8 cellular contexts compared by ENCODE assay signal in genomic region chr11:28529540-28530410, GRCh38.
DNase-seq lines count a peak whose midpoint lies in the region; ATAC-seq and TF ChIP-seq lines count a peak whose summit lies in the region.

No MANE protein-coding gene starts in this region.

- ATAC-seq in HG03565 (IDR thresholded peaks at IDR 0.05; ENCODE audit: unreplicated experiment): no peak
- ATAC-seq in HG02884 (IDR thresholded peaks at IDR 0.05; ENCODE audit: unreplicated experiment): no peak

- no peak for TF ChIP-seq POLR2A in uterus (IDR thresholded peaks at IDR 0.05)

- DNase-seq in GM06990 (ENCODE audit: extremely low read depth, insufficient read length) (peak; percentile 1), Kasumi-1 (lab: John Stamatoyannopoulos, UW) (peak; percentile 43 to 55), SKM-1 treated with dmso at 0.1 percent for 144 hours (lab: John Stamatoyannopoulos, UW; ENCODE audit: unreplicated experiment) (peak; percentile 14), iPS DF 4.7 (ENCODE audit: extremely low read depth, low spot score) (peak; percentile 25), uterus (no peak)
- DNase-seq in activated effector memory CD4-positive, alpha-beta T cell treated with anti-CD3 and anti-CD28 coated beads, Interleukin-2, amount 50 U/mL, for 16 hours: no peak

- intact Hi-C loops in uterus (cut with DNase I; ENCODE audit: low total_unique reads): no loop called here

- H3K36me3 ChIP-seq in GM06990 (ENCODE audit: control insufficient read depth, insufficient read depth, low read length) (no peaks in the 10 kb centered on the region), uterus (no peaks in the 10 kb centered on the region)

- H3K4me3 ChIP-seq in GM06990 (replicated peaks; ENCODE audit: low read depth, low read length) (no peak overlapping the region), uterus (no peak overlapping the region)

- no peaks in the 10 kb centered on the region for H3K4me1 ChIP-seq in uterus

- H3K27ac ChIP-seq in uterus: no peak overlapping the region

- H3K9me3 ChIP-seq in uterus: no peaks in the 10 kb centered on the region

- H3K27me3 ChIP-seq in GM06990 (replicated peaks; ENCODE audit: control insufficient read depth, insufficient read depth, low read length) (no peaks in the 10 kb centered on the region), uterus (no peaks in the 10 kb centered on the region)

- TF ChIP-seq CTCF in GM06990 (IDR thresholded peaks at IDR 0.05; ENCODE audit: insufficient read depth, low read length, poor library complexity, severe bottlenecking) (peak; percentile 31), uterus (IDR thresholded peaks at IDR 0.05) (no peak)

Comparison
In these comparisons a context has a peak if more than half of its experiments do, and no peak if none do; other contexts are left out.
1. DNase-seq: peak in GM06990 (single experiment), Kasumi-1 (2 of 2), SKM-1 treated with dmso at 0.1 percent for 144 hours (single experiment) and iPS DF 4.7 (single experiment); none in activated effector memory CD4-positive, alpha-beta T cell treated with anti-CD3 and anti-CD28 coated beads, Interleukin-2, amount 50 U/mL, for 16 hours (single experiment) and uterus (0 of 2).